ENCODE assay signal across 8 cellular contexts in the genomic region with DNA sequence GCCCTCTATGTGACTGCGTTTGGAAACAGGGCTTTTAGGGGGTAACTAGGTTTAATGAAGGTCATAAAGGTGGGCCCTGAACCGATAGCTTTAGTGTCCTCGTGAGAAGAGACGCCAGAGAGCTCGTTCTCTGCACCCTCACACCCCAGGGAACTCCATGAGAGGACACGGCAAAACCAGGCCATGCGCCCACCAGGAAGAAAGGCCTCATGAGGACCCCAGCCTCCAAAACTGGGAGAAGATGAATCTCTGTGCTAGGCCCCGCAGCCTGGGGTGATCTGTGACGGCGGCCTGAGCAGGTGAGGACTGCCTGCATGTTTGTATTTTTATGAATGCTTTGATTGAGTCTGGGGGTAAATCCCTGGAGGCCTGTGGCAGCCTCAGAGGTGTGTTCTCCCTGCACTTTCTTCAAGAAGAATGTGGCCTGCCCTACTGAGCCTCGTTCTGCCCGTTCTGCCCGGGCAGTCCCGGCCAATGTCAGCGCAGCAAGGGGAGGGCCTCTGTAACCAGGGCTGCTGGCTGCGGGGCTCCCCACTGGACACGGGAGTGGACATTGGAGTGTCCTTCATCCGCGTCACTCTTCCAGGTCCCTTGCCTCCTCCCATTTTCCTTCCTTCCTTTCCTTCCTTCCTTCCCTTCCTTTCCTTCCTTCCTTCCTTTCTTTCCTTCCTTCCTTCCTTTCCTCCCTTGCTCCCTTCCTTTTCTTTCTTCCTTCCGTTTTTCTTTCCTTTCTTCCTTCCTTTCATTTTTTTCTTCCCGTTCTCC. TPM values are rescaled to one million over a fixed set of nuclear protein-coding genes. Genes with fewer than 3 reads are reported as not detected.
DNase-seq lines count a peak whose midpoint lies in the region; ATAC-seq and TF ChIP-seq lines count a peak whose summit lies in the region.

No MANE protein-coding gene starts in this region.

- H3K4me3 ChIP-seq in thoracic aorta = no peak overlapping the region
- H3K4me3 ChIP-seq in heart left ventricle = no peak overlapping the region

- no peaks in the 10 kb centered on the region for H3K9me3 Mint-ChIP-seq in activated CD4-positive, alpha-beta T cell treated with anti-CD3 and anti-CD28 coated beads, Interleukin-2, amount 10 ng/mL, durations not matched to agents 7 days and 5 days
- no peaks in the 10 kb centered on the region for H3K9me3 Mint-ChIP-seq in activated CD8-positive, alpha-beta T cell treated with anti-CD3 and anti-CD28 coated beads for 36 hours

- no peak overlapping the region for H3K4me3 Mint-ChIP-seq in activated CD4-positive, alpha-beta T cell treated with anti-CD3 and anti-CD28 coated beads, Interleukin-2, amount 10 ng/mL, durations not matched to agents 7 days and 5 days
- H3K4me3 Mint-ChIP-seq in activated CD8-positive, alpha-beta T cell treated with anti-CD3 and anti-CD28 coated beads for 36 hours = no peak overlapping the region

- no peaks in the 10 kb centered on the region for H3K36me3 Mint-ChIP-seq in activated CD4-positive, alpha-beta T cell treated with anti-CD3 and anti-CD28 coated beads, Interleukin-2, amount 10 ng/mL, durations not matched to agents 7 days and 5 days (ENCODE audit: low read depth)
- no peaks in the 10 kb centered on the region for H3K36me3 Mint-ChIP-seq in activated CD8-positive, alpha-beta T cell treated with anti-CD3 and anti-CD28 coated beads for 36 hours (ENCODE audit: low read depth)

- no peak for TF ChIP-seq CTCF in activated CD8-positive, alpha-beta T cell treated with anti-CD3 and anti-CD28 coated beads for 36 hours (IDR thresholded peaks at IDR 0.05)
- TF ChIP-seq CTCF in thoracic aorta (IDR thresholded peaks at IDR 0.05) (no peak), heart left ventricle (IDR thresholded peaks at IDR 0.05) (no peak)

- no peak for TF ChIP-seq POLR2A in heart left ventricle (IDR thresholded peaks at IDR 0.05)

- H3K36me3 ChIP-seq in thoracic aorta = peaks cover 12% of the 10 kb centered on the region
- H3K36me3 ChIP-seq in heart left ventricle = peaks cover 0 to 43% (median 11%) of the 10 kb centered on the region in 9 donors

- no peak for DNase-seq in activated CD4-positive, alpha-beta T cell treated with anti-CD3 and anti-CD28 coated beads, Interleukin-2, amount 10 ng/mL, durations not matched to agents 7 days and 5 days
- no peak for DNase-seq in activated CD4-positive, alpha-beta T cell treated with anti-CD3 and anti-CD28 coated beads for 48 hours
- DNase-seq in activated CD8-positive, alpha-beta T cell treated with anti-CD3 and anti-CD28 coated beads for 36 hours = no peak
- DNase-seq in left kidney (ENCODE audit: low read depth, low spot score) = peak; percentile 77
- DNase-seq in thoracic aorta (ENCODE audit: low spot score) = no peak
- DNase-seq in heart left ventricle = no peak
- no peak for DNase-seq in DMS79 (lab: John Stamatoyannopoulos, UW)

- no peak for ATAC-seq in activated CD8-positive, alpha-beta T cell treated with anti-CD3 and anti-CD28 coated beads for 36 hours
- ATAC-seq in thoracic aorta (ENCODE audit: insufficient number of reproducible peaks, low FRiP score, low read depth) = no peak
- ATAC-seq in GM21515 (IDR thresholded peaks at IDR 0.05; ENCODE audit: unreplicated experiment) = no peak
- ATAC-seq in heart left ventricle = no peak

- CTCF ChIA-PET in activated CD4-positive, alpha-beta T cell treated with anti-CD3 and anti-CD28 coated beads, Interleukin-2, amount 10 ng/mL, durations not matched to agents 7 days and 5 days (lab: Charles Lee) = interaction anchor here (1.5 to 3.5 kb wide), 5 partner anchors 22 to 152 kb away, joined by 3 to 11 read pairs (median 4); a partner anchor contains a TSS
- CTCF ChIA-PET in activated CD8-positive, alpha-beta T cell treated with anti-CD3 and anti-CD28 coated beads for 36 hours (lab: Charles Lee) = interaction anchor here (0.6 to 2.4 kb wide), 12 partner anchors 10 to 172 kb away, joined by 3 to 28 read pairs (median 4); a partner anchor contains a TSS

- H3K4me1 ChIP-seq in thoracic aorta (ENCODE audit: control insufficient read depth in 1 of 2, low read depth in 2 of 2) (peaks cover 15 to 20% of the 10 kb centered on the region in 2 donors), heart left ventricle (peaks cover 0 to 29% (median 0%) of the 10 kb centered on the region in 12 donors)

- POLR2A ChIA-PET in activated CD4-positive, alpha-beta T cell treated with anti-CD3 and anti-CD28 coated beads, Interleukin-2, amount 10 ng/mL, durations not matched to agents 7 days and 5 days (lab: Charles Lee) = no interaction called here
- POLR2A ChIA-PET in activated CD8-positive, alpha-beta T cell treated with anti-CD3 and anti-CD28 coated beads for 36 hours (lab: Charles Lee) = interaction anchor here (1.4 to 3.0 kb wide), 4 partner anchors 10 to 34 kb away, joined by 4 to 30 read pairs (median 6); no protein-coding TSS in a partner anchor

- intact Hi-C loops in activated CD8-positive, alpha-beta T cell treated with anti-CD3 and anti-CD28 coated beads for 36 hours (cut with micrococcal nuclease) = loop anchor here (2.0 kb wide), 1 partner anchor 57 kb away; no protein-coding TSS in a partner anchor
- intact Hi-C loops in heart left ventricle (cut with DNase I) = loop anchor here in 1 of 10 donors (10.0 kb wide), 1 partner anchor 249 kb away; no protein-coding TSS in a partner anchor

- 88 to 90% (median 88%) methylated on average over 19 to 21 of the region's 21 CpGs for WGBS in heart left ventricle, 4 donors

- H3K9me3 ChIP-seq in thoracic aorta (no peaks in the 10 kb centered on the region), heart left ventricle (no peaks in the 10 kb centered on the region)

- H3K27me3 ChIP-seq in thoracic aorta (replicated peaks; ENCODE audit: insufficient read depth) (no peaks in the 10 kb centered on the region), heart left ventricle (no peaks in the 10 kb centered on the region)

- H3K27ac ChIP-seq in thoracic aorta (peak overlapping the region; percentile 76 to 93), heart left ventricle (peak overlapping the region in 2 of 12 donors; percentile 12 to 90)

- H3K4me1 Mint-ChIP-seq in activated CD4-positive, alpha-beta T cell treated with anti-CD3 and anti-CD28 coated beads, Interleukin-2, amount 10 ng/mL, durations not matched to agents 7 days and 5 days = peaks cover 64% of the 10 kb centered on the region
- peaks cover 44% of the 10 kb centered on the region for H3K4me1 Mint-ChIP-seq in activated CD8-positive, alpha-beta T cell treated with anti-CD3 and anti-CD28 coated beads for 36 hours (ENCODE audit: low read depth)

- H3K27me3 Mint-ChIP-seq in activated CD4-positive, alpha-beta T cell treated with anti-CD3 and anti-CD28 coated beads, Interleukin-2, amount 10 ng/mL, durations not matched to agents 7 days and 5 days = no peaks in the 10 kb centered on the region
- no peaks in the 10 kb centered on the region for H3K27me3 Mint-ChIP-seq in activated CD8-positive, alpha-beta T cell treated with anti-CD3 and anti-CD28 coated beads for 36 hours

- peak overlapping the region; percentile 88 for H3K27ac Mint-ChIP-seq in activated CD4-positive, alpha-beta T cell treated with anti-CD3 and anti-CD28 coated beads, Interleukin-2, amount 10 ng/mL, durations not matched to agents 7 days and 5 days
- H3K27ac Mint-ChIP-seq in activated CD8-positive, alpha-beta T cell treated with anti-CD3 and anti-CD28 coated beads for 36 hours = peak overlapping the region; percentile 80

RNA-seq across cellular contexts. Expression of a gene that starts 6.8 kb away (rescaled TPM):
- total RNA-seq in activated CD4-positive, alpha-beta T cell treated with anti-CD3 and anti-CD28 coated beads, Interleukin-2, amount 10 ng/mL, durations not matched to agents 7 days and 5 days = 100 to 1,000 TPM; 579 to 602 TPM
- total RNA-seq in activated CD8-positive, alpha-beta T cell treated with anti-CD3 and anti-CD28 coated beads for 36 hours = 100 to 1,000 TPM; 131 to 142 TPM
- 100 to 1,000 TPM; 150 to 174 TPM for total RNA-seq in thoracic aorta
- 100 to 1,000 TPM in 1 of 9 donors, 10 to 100 TPM in 8; 24.2 to 167 (median 32.7) TPM for total RNA-seq in heart left ventricle
- 10 to 100 TPM; 23.1 to 31.4 TPM for polyA plus RNA-seq in heart left ventricle

RNA-seq across cellular contexts. Expression of a gene that starts 33.6 kb away (rescaled TPM):
- 1 to 10 TPM; 5.9 to 6.1 TPM for total RNA-seq in activated CD4-positive, alpha-beta T cell treated with anti-CD3 and anti-CD28 coated beads, Interleukin-2, amount 10 ng/mL, durations not matched to agents 7 days and 5 days
- 1 to 10 TPM; 1.6 to 1.7 TPM for total RNA-seq in activated CD8-positive, alpha-beta T cell treated with anti-CD3 and anti-CD28 coated beads for 36 hours
- 10 to 100 TPM; 41.1 to 69.2 TPM for total RNA-seq in thoracic aorta
- total RNA-seq in heart left ventricle = 10 to 100 TPM in 2 of 9 donors, 1 to 10 TPM in 7; 2.4 to 13.0 (median 4.6) TPM
- polyA plus RNA-seq in heart left ventricle = 1 to 10 TPM; 2.7 to 3.4 TPM

RNA-seq across cellular contexts. Expression of a gene that starts 33.7 kb away (rescaled TPM):
- 10 to 100 TPM; 31.5 to 34.3 TPM for total RNA-seq in activated CD4-positive, alpha-beta T cell treated with anti-CD3 and anti-CD28 coated beads, Interleukin-2, amount 10 ng/mL, durations not matched to agents 7 days and 5 days
- total RNA-seq in activated CD8-positive, alpha-beta T cell treated with anti-CD3 and anti-CD28 coated beads for 36 hours = 1 to 10 TPM; 7.8 to 8.3 TPM
- total RNA-seq in thoracic aorta (10 to 100 TPM; 22.2 to 51.8 TPM), heart left ventricle (10 to 100 TPM in 8 of 9 donors, 1 to 10 TPM in 1; 6.4 to 27.0 (median 14.9) TPM)
- polyA plus RNA-seq in heart left ventricle = 10 to 100 TPM; 11.9 to 12.8 TPM
